In genomic region chr17:38351412-38352222, GRCh38 we compare ENCODE assay signal across 8 cellular contexts. TPM values are rescaled to one million over a fixed set of nuclear protein-coding genes. Genes with fewer than 3 reads are reported as not detected.
DNase-seq lines count a peak whose midpoint lies in the region; ATAC-seq and TF ChIP-seq lines count a peak whose summit lies in the region.

Gene SOCS7 (plus strand): TSS chr17:38351844. CDS start chr17:38352053, 209 bp downstream.

- H3K36me3 ChIP-seq in BE2C: no peaks in the 10 kb centered on the region

- H3K9me3 Mint-ChIP-seq in activated CD4-positive, alpha-beta T cell treated with anti-CD3 and anti-CD28 coated beads, Interleukin-2, amount 10 ng/mL, durations not matched to agents 24 days and 14 days: no peaks in the 10 kb centered on the region

- intact Hi-C loops in activated CD4-positive, alpha-beta T cell treated with anti-CD3 and anti-CD28 coated beads, Interleukin-2, amount 10 ng/mL, durations not matched to agents 24 days and 14 days (cut with micrococcal nuclease): loop anchor here (10.0 kb wide), 1 partner anchor 143 kb away; no protein-coding TSS in a partner anchor

- peak; percentile 89 for ATAC-seq in HG03457 (IDR thresholded peaks at IDR 0.05; ENCODE audit: unreplicated experiment)
- ATAC-seq in left lobe of liver: peak; percentile 93

- peaks cover 8% of the 10 kb centered on the region for H3K36me3 Mint-ChIP-seq in activated CD4-positive, alpha-beta T cell treated with anti-CD3 and anti-CD28 coated beads, Interleukin-2, amount 10 ng/mL, durations not matched to agents 24 days and 14 days (ENCODE audit: low read depth)

- H3K4me1 Mint-ChIP-seq in activated CD4-positive, alpha-beta T cell treated with anti-CD3 and anti-CD28 coated beads, Interleukin-2, amount 10 ng/mL, durations not matched to agents 24 days and 14 days: peaks cover 37% of the 10 kb centered on the region

- peak within 1 kb of the TSS; percentile 95 for H3K27ac Mint-ChIP-seq in activated CD4-positive, alpha-beta T cell treated with anti-CD3 and anti-CD28 coated beads, Interleukin-2, amount 10 ng/mL, durations not matched to agents 24 days and 14 days

- no peaks in the 10 kb centered on the region for H3K9me3 ChIP-seq in BE2C

- DNase-seq in BE2C (peak; percentile 97), GM19240 (ENCODE audit: insufficient read length, low spot score) (peak; percentile 76), NCI-H524 treated with DMSO at 0.1 percent for 48 hours (lab: John Stamatoyannopoulos, UW) (peak; percentile 31), dedifferentiated amniotic fluid mesenchymal stem cell (ENCODE audit: extremely low spot score) (peak; percentile 90), left lobe of liver (ENCODE audit: low spot score) (peak; percentile 95)
- DNase-seq in activated CD4-positive, alpha-beta T cell treated with anti-CD3 and anti-CD28 coated beads, Interleukin-2, amount 10 ng/mL, durations not matched to agents 24 days and 14 days: peak; percentile 98
- DNase-seq in stimulated activated CD4-positive, alpha-beta T cell treated with anti-CD3 and anti-CD28 coated beads, Interleukin-2, amount 100 ng/mL, for 24 hours: peak; percentile 95 to 97

- no peaks in the 10 kb centered on the region for H3K27me3 Mint-ChIP-seq in activated CD4-positive, alpha-beta T cell treated with anti-CD3 and anti-CD28 coated beads, Interleukin-2, amount 10 ng/mL, durations not matched to agents 24 days and 14 days

- H3K4me3 Mint-ChIP-seq in activated CD4-positive, alpha-beta T cell treated with anti-CD3 and anti-CD28 coated beads, Interleukin-2, amount 10 ng/mL, durations not matched to agents 24 days and 14 days: peak within 1 kb of the TSS; percentile 89

- H3K4me3 ChIP-seq in BE2C (ENCODE audit: low read depth, low read length): peak within 1 kb of the TSS; percentile 79

- no peaks in the 10 kb centered on the region for H3K4me1 ChIP-seq in BE2C

- H3K27me3 ChIP-seq in BE2C: no peaks in the 10 kb centered on the region

- TF ChIP-seq CTCF in BE2C (IDR thresholded peaks at IDR 0.05; ENCODE audit: low read depth, low read length): no peak

RNA-seq across cellular contexts. Expression of gene SOCS7, which starts in this region (rescaled TPM):
- 18.0 TPM for polyA plus RNA-seq in BE2C (2012; ENCODE audit: insufficient read depth, insufficient read length, low read depth)
- 31.2 and 31.4 TPM in 2 replicates for total RNA-seq in activated CD4-positive, alpha-beta T cell treated with anti-CD3 and anti-CD28 coated beads, Interleukin-2, amount 10 ng/mL, durations not matched to agents 24 days and 14 days
- 6.4 TPM for total RNA-seq in left lobe of liver

Comparison
In these comparisons a context has a peak if more than half of its experiments do, and no peak if none do; other contexts are left out.
1. Peak in every context shown above with its lines: DNase-seq, ATAC-seq and H3K4me3 ChIP-seq.
2. DNase-seq: peak in every context shown above with its lines; median percentile 98 in activated CD4-positive, alpha-beta T cell treated with anti-CD3 and anti-CD28 coated beads, Interleukin-2, amount 10 ng/mL, durations not matched to agents 24 days and 14 days; 97 in BE2C; 96 in stimulated activated CD4-positive, alpha-beta T cell treated with anti-CD3 and anti-CD28 coated beads, Interleukin-2, amount 100 ng/mL, for 24 hours; 95 in left lobe of liver; 90 in dedifferentiated amniotic fluid mesenchymal stem cell; 76 in GM19240; 31 in NCI-H524 treated with DMSO at 0.1 percent for 48 hours.